Comparison of ENCODE assay signal across 15 cellular contexts in the genomic region with DNA sequence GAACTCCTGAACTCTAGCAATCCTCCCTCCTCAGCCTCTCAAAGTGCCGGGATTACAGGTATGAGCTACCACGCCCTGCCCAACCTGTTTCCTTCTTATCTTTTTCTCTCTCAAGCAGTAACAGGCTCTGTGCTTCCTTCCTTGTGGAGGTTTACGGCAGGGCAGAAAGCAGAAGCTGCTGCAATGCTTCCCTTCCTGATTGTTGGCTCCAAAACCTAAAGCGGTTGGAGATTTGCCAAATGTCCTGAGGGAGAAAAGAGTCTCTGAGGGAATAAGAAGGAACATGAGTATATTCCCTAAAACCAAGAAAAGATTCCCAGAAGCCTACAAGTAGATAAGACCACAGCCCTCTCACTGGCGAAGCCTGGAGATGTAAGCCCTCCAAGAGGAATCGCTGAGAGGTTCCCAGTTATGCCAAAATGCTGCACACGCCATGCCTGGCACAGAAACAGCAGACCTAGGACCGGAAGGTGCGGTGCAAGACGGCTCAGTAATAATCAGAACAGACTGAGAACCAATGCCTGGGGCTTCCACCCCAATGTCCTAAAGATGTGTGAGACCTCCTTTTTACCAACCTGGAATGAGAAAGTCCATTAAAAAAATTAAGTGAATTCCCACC.
DNase-seq lines count a peak whose midpoint lies in the region; ATAC-seq and TF ChIP-seq lines count a peak whose summit lies in the region.
"Had no signal": no experiment of that assay in that cellular context is flagged by ENCODE, and none has a peak within 500 bp of the region (broad histone marks: within the 10 kb centered on the region; RNA-seq: fewer than 3 reads in every experiment).

No MANE protein-coding gene starts in this region.

- peak overlapping the region; percentile 14 for H3K27ac ChIP-seq in left ventricle myocardium inferior (replicated peaks)
- H3K27ac ChIP-seq in upper lobe of right lung: no peak overlapping the region

- no peaks in the 10 kb centered on the region for H3K9me3 ChIP-seq in left ventricle myocardium inferior (replicated peaks)
- H3K9me3 ChIP-seq in upper lobe of right lung: no peaks in the 10 kb centered on the region
- H3K9me3 ChIP-seq: HAP-1 had no signal

- TF ChIP-seq CTCF in left ventricle myocardium inferior (IDR thresholded peaks at IDR 0.05; ENCODE audit: borderline replicate concordance) (no peak), fibroblast of mammary gland (conservative IDR thresholded peaks at IDR 0.05; ENCODE audit: control insufficient read depth, insufficient read depth, low read depth, low read length) (no peak), upper lobe of right lung (IDR thresholded peaks at IDR 0.05) (no peak)

- ATAC-seq in upper lobe of right lung (peak; percentile 39), HG02840 (IDR thresholded peaks at IDR 0.05; ENCODE audit: low FRiP score, unreplicated experiment) (no peak), GM21526 (IDR thresholded peaks at IDR 0.05; ENCODE audit: low FRiP score, unreplicated experiment) (no peak)
- ATAC-seq: activated T-cell treated with anti-CD3 and anti-CD28 coated beads, Interleukin-2, amount 50 U/mL, for 4 hours; stimulated activated memory B cell treated with anti-CD40 and anti-IgM and Interleukin-4, amounts not matched to agents 10 μg/mL and 1 μg/mL and 100 μg/mL, for 72 hours had no signal

- H3K27me3 ChIP-seq in left ventricle myocardium inferior (ENCODE audit: low read depth) (no peaks in the 10 kb centered on the region), upper lobe of right lung (no peaks in the 10 kb centered on the region)

- intact Hi-C loops in left ventricle myocardium inferior (cut with micrococcal nuclease): no loop called here
- intact Hi-C loops in cardiac septum (cut with DNase I): no loop called here
- intact Hi-C loops in upper lobe of right lung (cut with DNase I): no loop called here

- peaks cover 14% of the 10 kb centered on the region for H3K4me1 ChIP-seq in left ventricle myocardium inferior
- H3K4me1 ChIP-seq in upper lobe of right lung: peaks cover 7% of the 10 kb centered on the region
- H3K4me1 ChIP-seq: HAP-1 had no signal

- no peak overlapping the region for H3K4me3 ChIP-seq in left ventricle myocardium inferior
- H3K4me3 ChIP-seq in fibroblast of mammary gland (ENCODE audit: control insufficient read depth, low read depth, low read length): no peak overlapping the region
- H3K4me3 ChIP-seq in upper lobe of right lung: no peak overlapping the region
- H3K4me3 ChIP-seq: HAP-1 had no signal

- DNase-seq in left ventricle myocardium inferior (no peak), cardiac septum (ENCODE audit: low spot score) (no peak), RPMI7951 (ENCODE audit: low read depth) (peak; percentile 12), fibroblast of mammary gland (ENCODE audit: low read depth) (peak; percentile 35), upper lobe of right lung (no peak), NCI-H2107 (lab: John Stamatoyannopoulos, UW) (no peak)
- DNase-seq: activated T-cell treated with anti-CD3 and anti-CD28 coated beads, Interleukin-2, amount 50 U/mL, for 4 hours; aorta; DND-41; posterior cingulate gyrus; stimulated activated CD4-positive, alpha-beta T cell treated with anti-CD3 and anti-CD28 coated beads, Interleukin-1b, Interleukin-23, amount 100 ng/mL, for 48 hours had no signal

- no peaks in the 10 kb centered on the region for H3K36me3 ChIP-seq in left ventricle myocardium inferior
- H3K36me3 ChIP-seq in upper lobe of right lung: no peaks in the 10 kb centered on the region

Comparison
In these comparisons a context has a peak if more than half of its experiments do, and no peak if none do; other contexts are left out.
1. DNase-seq: peak in RPMI7951 (single experiment) and fibroblast of mammary gland (single experiment); none in left ventricle myocardium inferior (single experiment), cardiac septum (single experiment), upper lobe of right lung (single experiment) and NCI-H2107 (single experiment).